In genomic region chr19:49120868-49121267, GRCh38 we compare ENCODE assay signal across 14 cellular contexts. TPM values are rescaled to one million over a fixed set of nuclear protein-coding genes. Genes with fewer than 3 reads are reported as not detected.
DNase-seq lines count a peak whose midpoint lies in the region; ATAC-seq and TF ChIP-seq lines count a peak whose summit lies in the region.
"Had no signal": no experiment of that assay in that cellular context is flagged by ENCODE, and none has a peak within 500 bp of the region (broad histone marks: within the 10 kb centered on the region; RNA-seq: fewer than 3 reads in every experiment).

No MANE protein-coding gene starts in this region.

- H3K4me1 ChIP-seq in CD4-positive, alpha-beta memory T cell (ENCODE audit: insufficient read depth, low read length): peaks cover 28% of the 10 kb centered on the region

- H3K4me3 ChIP-seq in CD4-positive, alpha-beta memory T cell (ENCODE audit: low read length in 2 of 2): no peak overlapping the region
- H3K4me3 ChIP-seq in H7 (ENCODE audit: insufficient read depth, low read depth, low read length): no peak overlapping the region

- H3K9me3 ChIP-seq in CD4-positive, alpha-beta memory T cell (ENCODE audit: control insufficient read depth in 1 of 2, low read length in 2 of 2): no peaks in the 10 kb centered on the region
- H3K9me3 ChIP-seq: colonic mucosa had no signal

- peak overlapping the region; percentile 71 to 86 (median 79) for H3K4me3 Mint-ChIP-seq in CD4-positive, alpha-beta memory T cell
- H3K4me3 Mint-ChIP-seq in activated naive CD8-positive, alpha-beta T cell: peak overlapping the region; percentile 71
- peak overlapping the region; percentile 72 for H3K4me3 Mint-ChIP-seq in natural killer cell

- TF ChIP-seq CTCF in natural killer cell (IDR thresholded peaks at IDR 0.05): no peak

- no peaks in the 10 kb centered on the region for H3K36me3 Mint-ChIP-seq in CD4-positive, alpha-beta memory T cell
- no peaks in the 10 kb centered on the region for H3K36me3 Mint-ChIP-seq in activated naive CD8-positive, alpha-beta T cell
- H3K36me3 Mint-ChIP-seq in natural killer cell: no peaks in the 10 kb centered on the region

- H3K27me3 ChIP-seq in CD4-positive, alpha-beta memory T cell (ENCODE audit: insufficient read depth, low read length): no peaks in the 10 kb centered on the region
- peaks cover 34% of the 10 kb centered on the region for H3K27me3 ChIP-seq in H7 (ENCODE audit: control insufficient read depth, insufficient read depth, low read length)
- H3K27me3 ChIP-seq: colonic mucosa had no signal

- peaks cover 0 to 3% (median 0%) of the 10 kb centered on the region in 8 donors for H3K9me3 Mint-ChIP-seq in CD4-positive, alpha-beta memory T cell
- H3K9me3 Mint-ChIP-seq in activated naive CD8-positive, alpha-beta T cell (ENCODE audit: low read depth): no peaks in the 10 kb centered on the region
- H3K9me3 Mint-ChIP-seq in natural killer cell: no peaks in the 10 kb centered on the region

- CTCF ChIA-PET in CD4-positive, alpha-beta memory T cell (lab: Charles Lee; ENCODE audit: partially characterized antibody): interaction anchor here (1.5 to 2.0 kb wide), 3 partner anchors 15 to 26 kb away, joined by 4 to 6 read pairs (median 4); no protein-coding TSS in a partner anchor

- DNase-seq in CD4-positive, alpha-beta memory T cell: peak in 1 of 5 donors; percentile 24
- peak; percentile 23 for DNase-seq in H7
- DNase-seq in natural killer cell: no peak
- DNase-seq in NCI-H2081 (lab: John Stamatoyannopoulos, UW): no peak
- no peak for DNase-seq in NCI-H2171 treated with DMSO at 0.1 percent for 48 hours (lab: John Stamatoyannopoulos, UW)
- no peak for DNase-seq in NCI-H69 (lab: John Stamatoyannopoulos, UW)
- DNase-seq: activated CD4-positive, alpha-beta T cell treated with anti-CD3 and anti-CD28 coated beads, Interleukin-2, amount 50 U/mL, for 48 hours; colonic mucosa; NCI-H146; NCI-H526 treated with DMSO at 0.1 percent for 48 hours had no signal

- peak overlapping the region in 6 of 7 donors; percentile 13 to 87 (median 52) for H3K27ac Mint-ChIP-seq in CD4-positive, alpha-beta memory T cell
- no peak overlapping the region for H3K27ac Mint-ChIP-seq in activated naive CD8-positive, alpha-beta T cell
- peak overlapping the region; percentile 2 to 96 for H3K27ac Mint-ChIP-seq in natural killer cell

- no peak for ATAC-seq in natural killer cell

- H3K27ac ChIP-seq in CD4-positive, alpha-beta memory T cell (ENCODE audit: low read depth, low read length): no peak overlapping the region
- H3K27ac ChIP-seq: colonic mucosa, RWPE1 had no signal

- intact Hi-C loops in CD4-positive, alpha-beta memory T cell (cut with micrococcal nuclease): no loop called here
- intact Hi-C loops in natural killer cell (cut with micrococcal nuclease): no loop called here

- POLR2A ChIA-PET in CD4-positive, alpha-beta memory T cell (lab: Charles Lee; ENCODE audit: partially characterized antibody): interaction anchor here (0.9 to 1.5 kb wide), 3 partner anchors 9 to 20 kb away, joined by 3 to 5 read pairs (median 3); no protein-coding TSS in a partner anchor

- no peaks in the 10 kb centered on the region for H3K27me3 Mint-ChIP-seq in CD4-positive, alpha-beta memory T cell
- no peaks in the 10 kb centered on the region for H3K27me3 Mint-ChIP-seq in activated naive CD8-positive, alpha-beta T cell
- peaks cover 0 to 8% of the 10 kb centered on the region in 2 donors for H3K27me3 Mint-ChIP-seq in natural killer cell (ENCODE audit: low read depth in 2 of 2)

- no peaks in the 10 kb centered on the region for H3K36me3 ChIP-seq in CD4-positive, alpha-beta memory T cell (ENCODE audit: insufficient read depth, low read length)
- no peaks in the 10 kb centered on the region for H3K36me3 ChIP-seq in H7 (replicated peaks; ENCODE audit: control insufficient read depth, insufficient read depth, low read length)
- H3K36me3 ChIP-seq: colonic mucosa had no signal

- peaks cover 18 to 38% (median 28%) of the 10 kb centered on the region in 4 donors for H3K4me1 Mint-ChIP-seq in CD4-positive, alpha-beta memory T cell
- H3K4me1 Mint-ChIP-seq in activated naive CD8-positive, alpha-beta T cell (ENCODE audit: low read depth): peaks cover 24% of the 10 kb centered on the region
- H3K4me1 Mint-ChIP-seq in natural killer cell: peaks cover 11 to 43% of the 10 kb centered on the region in 2 donors

RNA-seq across cellular contexts. Expression of gene PPFIA3, which starts 1.5 kb away (rescaled TPM):
- total RNA-seq in CD4-positive, alpha-beta memory T cell: 1 to 10 TPM; 4.0 to 4.5 TPM
- under 1 TPM; 0.27 to 0.68 TPM for polyA plus RNA-seq in CD4-positive, alpha-beta memory T cell
- 21.1 and 23.6 TPM in 2 replicates for total RNA-seq in H7 (2014; rRNA removed; shearing (Covaris generic))
- total RNA-seq in natural killer cell: 1 to 10 TPM; 5.3 to 5.5 (median 5.3) TPM

RNA-seq across cellular contexts. Expression of gene C19orf73, which starts 1.9 kb away (rescaled TPM):
- total RNA-seq in CD4-positive, alpha-beta memory T cell: 1 to 10 TPM; 1.7 to 1.9 TPM
- 1 to 10 TPM; 1.9 to 3.7 TPM for polyA plus RNA-seq in CD4-positive, alpha-beta memory T cell
- total RNA-seq in H7 (2014; rRNA removed; shearing (Covaris generic)): 1.4 and 3.2 TPM in 2 replicates
- total RNA-seq in natural killer cell: 1 to 10 TPM; 2.3 to 2.7 (median 2.7) TPM
- total RNA-seq: skeletal muscle tissue had no signal

RNA-seq across cellular contexts. Expression of gene LIN7B, which starts 6.7 kb away (rescaled TPM):
- total RNA-seq in CD4-positive, alpha-beta memory T cell: 10 to 100 TPM; 17.7 to 18.6 TPM
- 1 to 10 TPM; 4.4 to 5.3 TPM for polyA plus RNA-seq in CD4-positive, alpha-beta memory T cell
- 2.2 and 4.1 TPM in 2 replicates for total RNA-seq in H7 (2014; rRNA removed; shearing (Covaris generic))
- 1 to 10 TPM; 6.2 to 8.8 (median 6.5) TPM for total RNA-seq in natural killer cell

RNA-seq across cellular contexts. Expression of gene HRC, which starts 34.3 kb away (rescaled TPM):
- total RNA-seq in CD4-positive, alpha-beta memory T cell: not detected
- not detected for polyA plus RNA-seq in CD4-positive, alpha-beta memory T cell
- 0.45 and 0.81 TPM in 2 replicates for total RNA-seq in H7 (2014; rRNA removed; shearing (Covaris generic))
- total RNA-seq in natural killer cell: not detected
- total RNA-seq: T-helper 2 cell treated with Interferon-gamma antibody and Interleukin-4, amounts not matched to agents 100 ng/mL and 5 ng/mL, for 36 hours had no signal

RNA-seq across cellular contexts. Expression of gene SNRNP70, which starts 35.6 kb away (rescaled TPM):
- total RNA-seq in CD4-positive, alpha-beta memory T cell: 100 to 1,000 TPM; 675 to 689 TPM
- polyA plus RNA-seq in CD4-positive, alpha-beta memory T cell: 10 to 100 TPM; 31.5 to 55.2 TPM
- 338 and 397 TPM in 2 replicates for total RNA-seq in H7 (2014; rRNA removed; shearing (Covaris generic))
- total RNA-seq in natural killer cell: 100 to 1,000 TPM; 244 to 312 (median 299) TPM
